ENCODE assay signal across 24 cellular contexts in the genomic region with DNA sequence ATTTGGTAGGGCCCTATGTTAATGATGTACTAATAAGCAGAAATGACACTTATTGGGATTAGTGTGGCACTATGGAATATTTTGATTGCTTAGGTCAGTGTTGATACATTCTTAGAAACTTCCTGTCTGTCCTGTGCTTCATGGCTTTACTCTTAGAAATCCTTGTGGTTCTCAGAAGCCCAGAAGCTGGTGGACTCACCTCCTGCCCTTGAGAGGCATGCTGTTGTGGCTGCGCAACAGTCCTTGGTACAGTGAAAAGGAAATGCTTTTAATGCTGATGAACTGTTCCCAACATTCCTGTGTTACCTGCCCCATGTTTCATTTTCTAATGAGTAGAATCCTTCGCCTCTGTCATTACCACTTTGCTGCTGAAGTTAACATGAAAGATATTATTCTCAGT. TPM values are rescaled to one million over a fixed set of nuclear protein-coding genes. Genes with fewer than 3 reads are reported as not detected.
"Had no signal": no experiment of that assay in that cellular context is flagged by ENCODE, and none has a peak within 500 bp of the region (broad histone marks: within the 10 kb centered on the region; RNA-seq: fewer than 3 reads in every experiment).

No MANE protein-coding gene starts in this region.

- DNase-seq: activated CD4-positive, alpha-beta memory T cell treated with anti-CD3 and anti-CD28 coated beads, Interleukin-2, amount 10 ng/mL, durations not matched to agents 7 days and 5 days; activated CD4-positive, alpha-beta T cell treated with anti-CD3 and anti-CD28 coated beads for 36 hours; activated CD4-positive, alpha-beta T cell treated with anti-CD3 and anti-CD28 coated beads, Interleukin-2, amount 50 U/mL, for 1 hour; activated gamma-delta T cell; activated naive CD4-positive, alpha-beta T cell treated with anti-CD3 and anti-CD28 coated beads for 36 hours; activated T-cell treated with anti-CD3 and anti-CD28 coated beads for 4 hours; activated T-cell treated with anti-CD3 and anti-CD28 coated beads, Interleukin-2, amount 50 U/mL, for 48 hours; adrenal gland; caudate nucleus; KG1; MV-4-11; NCI-H1092 treated with DMSO at 0.1 percent for 48 hours; NCI-H1417 treated with DMSO at 0.1 percent for 48 hours; NCI-H1694; NCI-H2029; NCI-H345; NCI-H510A; NCI-H526 treated with DMSO at 0.1 percent for 48 hours; NCI-H82; T-cell had no signal

- H3K4me1 ChIP-seq: adrenal gland, ascending aorta had no signal

- H3K27me3 ChIP-seq: adrenal gland, ascending aorta had no signal

- H3K27ac ChIP-seq: adrenal gland, ascending aorta, SK-N-MC, VCaP had no signal

- H3K9me3 ChIP-seq: adrenal gland, ascending aorta had no signal

- H3K4me3 ChIP-seq: adrenal gland, ascending aorta, SK-N-MC had no signal

RNA-seq across cellular contexts. Expression of a gene that starts 52.4 kb away (rescaled TPM):
- total RNA-seq: OCI-LY7 had no signal
